8 cellular contexts compared by ENCODE assay signal in the genomic region with DNA sequence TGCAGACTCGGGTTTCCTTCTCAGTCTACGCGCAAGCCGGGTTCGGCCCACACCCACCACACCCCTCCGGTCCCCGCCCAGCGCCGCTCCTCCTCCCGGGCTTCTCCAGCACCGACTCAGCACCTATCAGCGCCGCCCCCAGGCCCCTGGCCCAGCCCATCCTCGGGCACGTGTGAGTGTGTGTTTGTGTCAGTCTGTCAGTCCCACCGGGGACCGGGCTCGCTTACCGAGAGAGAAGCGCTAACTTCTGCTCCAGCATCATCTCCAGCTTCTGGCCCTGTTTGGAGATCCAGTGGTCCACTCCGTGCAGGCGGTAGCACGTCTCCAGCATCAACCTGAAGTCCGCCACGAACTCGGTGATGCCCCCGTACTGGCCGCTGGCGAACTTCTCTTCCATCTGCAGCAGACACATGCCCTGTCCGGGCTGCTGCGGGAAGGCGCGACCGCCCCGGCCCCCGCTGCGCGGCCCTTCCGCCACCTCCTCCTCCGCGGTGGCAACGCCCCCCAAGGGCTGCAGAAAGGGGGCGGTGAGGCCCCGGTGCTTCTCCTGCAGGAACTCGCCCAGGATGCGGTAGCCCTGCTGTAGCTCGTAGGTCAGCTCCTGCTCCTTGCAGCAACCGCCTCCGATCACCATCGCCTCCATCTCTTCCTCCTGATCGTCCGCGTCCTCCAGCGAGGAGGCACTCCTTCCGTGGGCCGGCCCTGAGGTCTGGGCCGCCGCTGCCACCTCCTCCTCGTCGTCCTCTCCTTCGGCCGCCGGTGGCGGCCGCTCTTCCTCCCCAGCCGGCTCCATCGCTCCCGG. TPM values are rescaled to one million over a fixed set of nuclear protein-coding genes. Genes with fewer than 3 reads are reported as not detected.
DNase-seq lines count a peak whose midpoint lies in the region; TF ChIP-seq lines count a peak whose summit lies in the region.

No MANE protein-coding gene starts in this region.

- TF ChIP-seq CTCF in LNCaP clone FGC (IDR thresholded peaks at IDR 0.05; ENCODE audit: control insufficient read depth, extremely low read depth, insufficient read depth), result no peak
- TF ChIP-seq CTCF in neural crest cell (conservative IDR thresholded peaks at IDR 0.05), result no peak

- H3K4me3 Mint-ChIP-seq in neural crest cell, result peak overlapping the region; percentile 99
- H3K4me3 Mint-ChIP-seq in stimulated activated naive CD8-positive, alpha-beta T cell treated with anti-CD3 and anti-CD28 coated beads, Interleukin-15, Interleukin-2, amounts not matched to agents 100 ng/mL and 50 ng/mL, for 24 hours, result peak overlapping the region; percentile 97

- DNase-seq in EH (ENCODE audit: low read depth) (peak; percentile 84), H7 (peak; percentile 88), LNCaP clone FGC (ENCODE audit: low read depth) (peak; percentile 63), fibroblast of the conjunctiva (ENCODE audit: low read depth) (peak; percentile 72), neural crest cell (ENCODE audit: low read depth, low spot score) (peak; percentile 75)
- DNase-seq in activated effector memory CD4-positive, alpha-beta T cell treated with Interleukin-2 at 50 U/mL for 16 hours, result peak; percentile 94

- H3K4me1 Mint-ChIP-seq in neural crest cell, result peaks cover 43% of the 10 kb centered on the region
- H3K4me1 Mint-ChIP-seq in stimulated activated naive CD8-positive, alpha-beta T cell treated with anti-CD3 and anti-CD28 coated beads, Interleukin-15, Interleukin-2, amounts not matched to agents 100 ng/mL and 50 ng/mL, for 24 hours (ENCODE audit: low read depth), result peaks cover 67% of the 10 kb centered on the region

- no peaks in the 10 kb centered on the region for H3K27me3 Mint-ChIP-seq in neural crest cell (ENCODE audit: low read depth)
- H3K27me3 Mint-ChIP-seq in stimulated activated naive CD8-positive, alpha-beta T cell treated with anti-CD3 and anti-CD28 coated beads, Interleukin-15, Interleukin-2, amounts not matched to agents 100 ng/mL and 50 ng/mL, for 24 hours, result no peaks in the 10 kb centered on the region

- TF ChIP-seq POLR2A in Raji (IDR thresholded peaks at IDR 0.05; ENCODE audit: insufficient read depth, low read depth, low read length), result 0 out of 2 replicates have a peak, but pooled peaks have one; percentile 33

- peak overlapping the region; percentile 78 for H3K27ac Mint-ChIP-seq in neural crest cell (ENCODE audit: unreplicated experiment)
- peak overlapping the region; percentile 92 for H3K27ac Mint-ChIP-seq in stimulated activated naive CD8-positive, alpha-beta T cell treated with anti-CD3 and anti-CD28 coated beads, Interleukin-15, Interleukin-2, amounts not matched to agents 100 ng/mL and 50 ng/mL, for 24 hours

- peaks cover 11% of the 10 kb centered on the region for H3K36me3 Mint-ChIP-seq in neural crest cell (ENCODE audit: low read depth)
- peaks cover 27% of the 10 kb centered on the region for H3K36me3 Mint-ChIP-seq in stimulated activated naive CD8-positive, alpha-beta T cell treated with anti-CD3 and anti-CD28 coated beads, Interleukin-15, Interleukin-2, amounts not matched to agents 100 ng/mL and 50 ng/mL, for 24 hours (ENCODE audit: low read depth)

- H3K27me3 ChIP-seq in H7 (ENCODE audit: control insufficient read depth, insufficient read depth, low read length), result no peaks in the 10 kb centered on the region

- H3K9me3 Mint-ChIP-seq in neural crest cell, result no peaks in the 10 kb centered on the region
- no peaks in the 10 kb centered on the region for H3K9me3 Mint-ChIP-seq in stimulated activated naive CD8-positive, alpha-beta T cell treated with anti-CD3 and anti-CD28 coated beads, Interleukin-15, Interleukin-2, amounts not matched to agents 100 ng/mL and 50 ng/mL, for 24 hours

- H3K36me3 ChIP-seq in H7 (replicated peaks; ENCODE audit: control insufficient read depth, insufficient read depth, low read length), result no peaks in the 10 kb centered on the region

- H3K4me3 ChIP-seq in H7 (ENCODE audit: insufficient read depth, low read depth, low read length) (peak overlapping the region; percentile 84), LNCaP clone FGC (ENCODE audit: low read depth, low read length) (peak overlapping the region; percentile 74)

RNA-seq across cellular contexts. Expression of gene RANBP6, which starts 8.3 kb away (rescaled TPM):
- 13.4 and 16.6 TPM in 2 replicates for total RNA-seq in H7 (2014; rRNA removed; shearing (Covaris generic))
- 25.6 and 25.9 TPM in 2 replicates for total RNA-seq in neural crest cell

Comparison
In these comparisons a context has a peak if more than half of its experiments do, and no peak if none do; other contexts are left out.
1. Peak in every context shown above with its lines: DNase-seq and H3K4me3 ChIP-seq.